In genomic region chr14:96839251-96839650, GRCh38 we compare ENCODE assay signal across 9 cellular contexts.
"Had no signal": no experiment of that assay in that cellular context is flagged by ENCODE, and none has a peak within 500 bp of the region (broad histone marks: within the 10 kb centered on the region; RNA-seq: fewer than 3 reads in every experiment).

No MANE protein-coding gene starts in this region.

- H3K9ac ChIP-seq: GM23248 had no signal

- H3K4me3 ChIP-seq: GM23248, HAP-1, K562 had no signal

- H3K27ac Mint-ChIP-seq: HFFc6 had no signal

- H3K4me1 ChIP-seq: HAP-1 had no signal

- ATAC-seq: HCT116, K562 had no signal

- DNase-seq: GM23248, GOT3, H7, HFFc6, IMR-90 had no signal

- H3K9me3 ChIP-seq: HAP-1 had no signal

- H3K4me3 Mint-ChIP-seq: HFFc6 had no signal

- H3K9me3 Mint-ChIP-seq: HFFc6 had no signal

- H3K27ac ChIP-seq: GM23248 had no signal

- H2AFZ ChIP-seq: GM23248 had no signal

- FAIRE-seq: HTR-8/SVneo, K562 had no signal
